ENCODE assay signal across 1 cellular context in genomic region chr5:34691326-34691725, GRCh38.
TF ChIP-seq lines count a peak whose summit lies in the region.

No MANE protein-coding gene starts in this region.

TF ChIP-seq in GM23338, 12 proteins besides CTCF, POLR2A, EP300 and RAD21 (continued from another document):
- TF ChIP-seq, protein P1, sequence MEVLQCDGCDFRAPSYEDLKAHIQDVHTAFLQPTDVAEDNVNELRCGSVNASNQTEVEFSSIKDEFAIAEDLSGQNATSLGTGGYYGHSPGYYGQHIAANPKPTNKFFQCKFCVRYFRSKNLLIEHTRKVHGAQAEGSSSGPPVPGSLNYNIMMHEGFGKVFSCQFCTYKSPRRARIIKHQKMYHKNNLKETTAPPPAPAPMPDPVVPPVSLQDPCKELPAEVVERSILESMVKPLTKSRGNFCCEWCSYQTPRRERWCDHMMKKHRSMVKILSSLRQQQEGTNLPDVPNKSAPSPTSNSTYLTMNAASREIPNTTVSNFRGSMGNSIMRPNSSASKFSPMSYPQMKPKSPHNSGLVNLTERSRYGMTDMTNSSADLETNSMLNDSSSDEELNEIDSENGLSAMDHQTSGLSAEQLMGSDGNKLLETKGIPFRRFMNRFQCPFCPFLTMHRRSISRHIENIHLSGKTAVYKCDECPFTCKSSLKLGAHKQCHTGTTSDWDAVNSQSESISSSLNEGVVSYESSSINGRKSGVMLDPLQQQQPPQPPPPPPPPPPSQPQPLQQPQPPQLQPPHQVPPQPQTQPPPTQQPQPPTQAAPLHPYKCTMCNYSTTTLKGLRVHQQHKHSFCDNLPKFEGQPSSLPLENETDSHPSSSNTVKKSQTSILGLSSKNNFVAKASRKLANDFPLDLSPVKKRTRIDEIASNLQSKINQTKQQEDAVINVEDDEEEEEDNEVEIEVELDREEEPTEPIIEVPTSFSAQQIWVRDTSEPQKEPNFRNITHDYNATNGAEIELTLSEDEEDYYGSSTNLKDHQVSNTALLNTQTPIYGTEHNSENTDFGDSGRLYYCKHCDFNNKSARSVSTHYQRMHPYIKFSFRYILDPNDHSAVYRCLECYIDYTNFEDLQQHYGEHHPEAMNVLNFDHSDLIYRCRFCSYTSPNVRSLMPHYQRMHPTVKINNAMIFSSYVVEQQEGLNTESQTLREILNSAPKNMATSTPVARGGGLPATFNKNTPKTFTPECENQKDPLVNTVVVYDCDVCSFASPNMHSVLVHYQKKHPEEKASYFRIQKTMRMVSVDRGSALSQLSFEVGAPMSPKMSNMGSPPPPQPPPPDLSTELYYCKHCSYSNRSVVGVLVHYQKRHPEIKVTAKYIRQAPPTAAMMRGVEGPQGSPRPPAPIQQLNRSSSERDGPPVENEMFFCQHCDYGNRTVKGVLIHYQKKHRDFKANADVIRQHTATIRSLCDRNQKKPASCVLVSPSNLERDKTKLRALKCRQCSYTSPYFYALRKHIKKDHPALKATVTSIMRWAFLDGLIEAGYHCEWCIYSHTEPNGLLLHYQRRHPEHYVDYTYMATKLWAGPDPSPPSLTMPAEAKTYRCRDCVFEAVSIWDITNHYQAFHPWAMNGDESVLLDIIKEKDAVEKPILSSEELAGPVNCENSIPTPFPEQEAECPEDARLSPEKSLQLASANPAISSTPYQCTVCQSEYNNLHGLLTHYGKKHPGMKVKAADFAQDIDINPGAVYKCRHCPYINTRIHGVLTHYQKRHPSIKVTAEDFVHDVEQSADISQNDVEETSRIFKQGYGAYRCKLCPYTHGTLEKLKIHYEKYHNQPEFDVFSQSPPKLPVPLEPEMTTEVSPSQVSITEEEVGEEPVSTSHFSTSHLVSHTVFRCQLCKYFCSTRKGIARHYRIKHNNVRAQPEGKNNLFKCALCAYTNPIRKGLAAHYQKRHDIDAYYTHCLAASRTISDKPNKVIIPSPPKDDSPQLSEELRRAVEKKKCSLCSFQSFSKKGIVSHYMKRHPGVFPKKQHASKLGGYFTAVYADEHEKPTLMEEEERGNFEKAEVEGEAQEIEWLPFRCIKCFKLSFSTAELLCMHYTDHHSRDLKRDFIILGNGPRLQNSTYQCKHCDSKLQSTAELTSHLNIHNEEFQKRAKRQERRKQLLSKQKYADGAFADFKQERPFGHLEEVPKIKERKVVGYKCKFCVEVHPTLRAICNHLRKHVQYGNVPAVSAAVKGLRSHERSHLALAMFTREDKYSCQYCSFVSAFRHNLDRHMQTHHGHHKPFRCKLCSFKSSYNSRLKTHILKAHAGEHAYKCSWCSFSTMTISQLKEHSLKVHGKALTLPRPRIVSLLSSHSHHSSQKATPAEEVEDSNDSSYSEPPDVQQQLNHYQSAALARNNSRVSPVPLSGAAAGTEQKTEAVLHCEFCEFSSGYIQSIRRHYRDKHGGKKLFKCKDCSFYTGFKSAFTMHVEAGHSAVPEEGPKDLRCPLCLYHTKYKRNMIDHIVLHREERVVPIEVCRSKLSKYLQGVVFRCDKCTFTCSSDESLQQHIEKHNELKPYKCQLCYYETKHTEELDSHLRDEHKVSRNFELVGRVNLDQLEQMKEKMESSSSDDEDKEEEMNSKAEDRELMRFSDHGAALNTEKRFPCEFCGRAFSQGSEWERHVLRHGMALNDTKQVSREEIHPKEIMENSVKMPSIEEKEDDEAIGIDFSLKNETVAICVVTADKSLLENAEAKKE (CRISPR knock-in tag; IDR thresholded peaks at IDR 0.05), result no peak
- TF ChIP-seq STAT1 (IDR thresholded peaks at IDR 0.05; ENCODE audit: unreplicated experiment) (no peak), ZNF331 (CRISPR knock-in tag; IDR thresholded peaks at IDR 0.05; ENCODE audit: low read depth) (no peak), EZH2phosphoT487 (IDR thresholded peaks at IDR 0.05; ENCODE audit: unreplicated experiment) (no peak), CREB1 (CRISPR knock-in tag; IDR thresholded peaks at IDR 0.05; ENCODE audit: low read depth) (no peak)
